In the genomic region with DNA sequence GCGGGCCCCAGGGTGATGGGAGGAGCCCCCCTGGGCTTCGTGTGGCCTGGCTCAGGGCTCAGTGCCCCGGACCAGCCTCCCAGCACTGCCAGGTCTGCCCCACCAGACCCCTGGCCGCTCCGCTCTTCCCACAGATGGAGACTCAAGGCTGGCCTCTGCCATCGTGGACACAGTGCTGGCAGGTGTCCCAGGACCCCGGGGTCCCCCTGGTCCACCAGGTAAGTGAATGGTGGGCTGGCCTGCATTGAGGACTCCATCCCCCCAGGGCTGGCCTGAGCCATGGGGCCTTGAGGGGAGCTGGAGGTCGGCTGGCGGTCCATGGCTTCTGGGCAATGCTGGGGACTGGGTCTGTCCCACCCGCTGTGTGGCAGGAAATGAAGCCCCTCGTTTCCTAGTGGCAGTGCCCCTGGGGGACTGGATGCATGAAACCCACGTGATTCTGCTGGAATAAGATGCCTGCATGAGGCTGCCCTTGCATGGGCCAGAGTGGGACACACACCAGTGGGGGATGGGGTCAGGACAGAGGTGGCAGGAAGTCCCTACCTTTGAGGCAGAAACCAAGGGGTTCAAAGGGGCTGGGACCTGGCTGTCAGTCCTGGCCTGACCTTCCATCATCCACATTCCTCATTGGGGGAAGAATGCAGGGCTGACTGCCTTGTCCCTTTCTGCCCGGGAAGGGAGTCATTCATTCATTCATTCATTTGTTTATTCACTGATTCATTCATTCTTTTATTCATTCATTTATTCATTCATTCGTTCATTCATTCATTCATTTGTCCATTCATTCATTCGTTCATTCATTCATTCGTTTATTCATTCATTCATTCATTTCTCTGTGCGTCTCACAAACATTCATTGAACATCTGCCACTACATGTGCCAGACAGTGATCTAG, we compare ENCODE assay signal across 30 cellular contexts.
A peak's percentile ranks its signal among the peaks of the same experiment; 100 is the strongest.
DNase-seq lines count a peak whose midpoint lies in the region; ATAC-seq and TF ChIP-seq lines count a peak whose summit lies in the region.
"Had no signal": no experiment of that assay in that cellular context is flagged by ENCODE, and none has a peak within 500 bp of the region (broad histone marks: within the 10 kb centered on the region; RNA-seq: fewer than 3 reads in every experiment).

No MANE protein-coding gene starts in this region.

- H3F3A ChIP-seq in neural progenitor cell (ENCODE audit: low read depth) (peaks cover 5% of the 10 kb centered on the region), GM23338 (replicated peaks; ENCODE audit: low read depth) (no peaks in the 10 kb centered on the region)

- H3K27ac Mint-ChIP-seq in endodermal cell (no peak overlapping the region), neural progenitor cell (no peak overlapping the region), GM23338 (no peak overlapping the region)
- H3K27ac Mint-ChIP-seq: activated CD8-positive, alpha-beta T cell treated with anti-CD3 and anti-CD28 coated beads, Interleukin-2, amount 10 ng/mL, durations not matched to agents 7 days and 5 days; dendritic cell treated with granulocyte-macrophage colony-stimulating factor and Interleukin-4, amounts not matched to agents 40 ng/mL and 50 ng/mL, for 4 days; natural killer cell treated with Interleukin-12 subunit alpha and Interleukin-12 subunit beta and Interleukin-15 and Interleukin-18, amount 100 ng/mL, for 72 hours; T-helper 2 cell treated with Interferon-gamma antibody and Interleukin-4, amounts not matched to agents 5 μg/mL and 100 μg/mL, for 36 hours had no signal

- H3K36me3 ChIP-seq in endodermal cell (ENCODE audit: control insufficient read depth, insufficient read depth, low read length), result peaks cover 17% of the 10 kb centered on the region
- H3K36me3 ChIP-seq in neural progenitor cell, result no peaks in the 10 kb centered on the region
- H3K36me3 ChIP-seq in GM23338 (ENCODE audit: insufficient read depth), result 0 out of 2 replicates have a peak, but pooled peaks cover 5% of the 10 kb centered on the region
- H3K36me3 ChIP-seq: esophagus muscularis mucosa, heart right ventricle, suprapubic skin, vagina had no signal

- no peaks in the 10 kb centered on the region for H3K4me1 ChIP-seq in endodermal cell (ENCODE audit: control insufficient read depth, insufficient read depth, low read length)
- H3K4me1 ChIP-seq in neural progenitor cell, result no peaks in the 10 kb centered on the region
- H3K4me1 ChIP-seq in GM23338 (ENCODE audit: insufficient read depth), result no peaks in the 10 kb centered on the region
- H3K4me1 ChIP-seq: body of pancreas, foreskin keratinocyte, suprapubic skin, vagina had no signal

- peaks cover 5% of the 10 kb centered on the region for H3K4me1 Mint-ChIP-seq in endodermal cell
- H3K4me1 Mint-ChIP-seq in neural progenitor cell, result peaks cover 12% of the 10 kb centered on the region
- peaks cover 4% of the 10 kb centered on the region; the same call in 1 of the 3 replicates for H3K4me1 Mint-ChIP-seq in GM23338

- H3K36me3 Mint-ChIP-seq in endodermal cell (ENCODE audit: low read depth) (peaks cover 30% of the 10 kb centered on the region), neural progenitor cell (peaks cover 16% of the 10 kb centered on the region), GM23338 (ENCODE audit: low read depth) (peaks cover 16% of the 10 kb centered on the region)
- H3K36me3 Mint-ChIP-seq: CD8-positive, alpha-beta memory T cell; natural killer cell treated with Interleukin-12 subunit alpha and Interleukin-12 subunit beta and Interleukin-15 and Interleukin-18, amount 100 ng/mL, for 72 hours had no signal

- H4K20me1 ChIP-seq in neural progenitor cell (ENCODE audit: low read depth) (peaks cover 27% of the 10 kb centered on the region), GM23338 (replicated peaks; ENCODE audit: insufficient read depth) (no peaks in the 10 kb centered on the region)

- intact Hi-C loops in Right ventricle myocardium superior (cut with DNase I), result no loop called here
- intact Hi-C loops in left cardiac atrium (cut with DNase I), result no loop called here

- H3K27me3 Mint-ChIP-seq in endodermal cell (ENCODE audit: insufficient read depth) (no peaks in the 10 kb centered on the region), neural progenitor cell (ENCODE audit: insufficient read depth, low read depth) (peaks cover 22% of the 10 kb centered on the region), GM23338 (ENCODE audit: insufficient read depth, low read depth, poor library complexity) (peaks cover 4% of the 10 kb centered on the region)

- H3K79me2 ChIP-seq in neural progenitor cell (ENCODE audit: low read depth) (no peaks in the 10 kb centered on the region), GM23338 (replicated peaks; ENCODE audit: insufficient read depth) (no peaks in the 10 kb centered on the region)

- no peaks in the 10 kb centered on the region for H3K27me3 ChIP-seq in endodermal cell (ENCODE audit: control insufficient read depth, insufficient read depth, low read length, poor library complexity, severe bottlenecking)
- H3K27me3 ChIP-seq in neural progenitor cell, result no peaks in the 10 kb centered on the region
- H3K27me3 ChIP-seq in GM23338 (ENCODE audit: insufficient read depth), result no peaks in the 10 kb centered on the region
- H3K27me3 ChIP-seq: body of pancreas, foreskin keratinocyte, vagina had no signal

- whole genome bisulfite sequencing in endodermal cell (ENCODE audit: insufficient coverage in 1 of 2, insufficient read length in 1 of 2), 2 experiments, result 91 to 93% methylated on average over 14 to 17 of the region's 17 CpGs

- H3K4me3 Mint-ChIP-seq in endodermal cell (no peak overlapping the region), neural progenitor cell (peak overlapping the region; percentile 14), GM23338 (no peak overlapping the region)
- H3K4me3 Mint-ChIP-seq: activated CD8-positive, alpha-beta T cell treated with anti-CD3 and anti-CD28 coated beads, Interleukin-2, amount 10 ng/mL, durations not matched to agents 7 days and 5 days; CD8-positive, alpha-beta memory T cell; central memory CD8-positive, alpha-beta T cell; dendritic cell treated with granulocyte-macrophage colony-stimulating factor and Interleukin-4, amounts not matched to agents 40 ng/mL and 50 ng/mL, for 4 days; natural killer cell treated with Interleukin-12 subunit alpha and Interleukin-12 subunit beta and Interleukin-15 and Interleukin-18, amount 100 ng/mL, for 72 hours; T-helper 2 cell treated with Interferon-gamma antibody and Interleukin-4, amounts not matched to agents 5 μg/mL and 100 μg/mL, for 36 hours had no signal

- no peak overlapping the region for H3K9ac ChIP-seq in endodermal cell (ENCODE audit: extremely low read depth, low read length, poor library complexity, severe bottlenecking)
- H3K9ac ChIP-seq in neural progenitor cell, result no peak overlapping the region

- H2AFZ ChIP-seq in neural progenitor cell (replicated peaks), result no peak overlapping the region
- no peak overlapping the region for H2AFZ ChIP-seq in GM23338

- H3K9me3 ChIP-seq in endodermal cell (ENCODE audit: control insufficient read depth, low read length) (no peaks in the 10 kb centered on the region), neural progenitor cell (ENCODE audit: low read depth) (no peaks in the 10 kb centered on the region)
- H3K9me3 ChIP-seq: body of pancreas, esophagus muscularis mucosa, heart right ventricle, suprapubic skin, vagina had no signal

- H3K4me3 ChIP-seq in endodermal cell (ENCODE audit: low read length) (no peak overlapping the region), neural progenitor cell (no peak overlapping the region), GM23338 (no peak overlapping the region)
- H3K4me3 ChIP-seq: body of pancreas, esophagus muscularis mucosa, heart right ventricle, suprapubic skin, vagina had no signal

- H3K27ac ChIP-seq in endodermal cell (ENCODE audit: low read depth, low read length) (no peak overlapping the region), neural progenitor cell (no peak overlapping the region), GM23338 (ENCODE audit: low read depth) (no peak overlapping the region)
- H3K27ac ChIP-seq: body of pancreas, esophagus muscularis mucosa, foreskin keratinocyte, heart right ventricle, suprapubic skin, vagina had no signal

- DNase-seq in Right ventricle myocardium superior, result peak; percentile 29
- no peak for DNase-seq in left cardiac atrium
- DNase-seq in endodermal cell, result peak; percentile 40
- no peak for DNase-seq in neural progenitor cell (ENCODE audit: low spot score)
- no peak for DNase-seq in GM23338 (ENCODE audit: low spot score)
- DNase-seq in RPMI8226, result no peak
- DNase-seq in activated CD4-positive, CD25-positive, alpha-beta regulatory T cell (lab: John Stamatoyannopoulos, UW), result no peak
- DNase-seq: activated CD4-positive, alpha-beta T cell treated with anti-CD3 and anti-CD28 coated beads for 4 hours; activated CD8-positive, alpha-beta T cell treated with anti-CD3 and anti-CD28 coated beads, Interleukin-2, amount 10 ng/mL, durations not matched to agents 7 days and 5 days; activated gamma-delta T cell treated with Interleukin-2 at 50 U/mL for 16 hours; DMS 273 treated with DMSO at 0.1 percent for 48 hours; foreskin keratinocyte; heart right ventricle; Karpas-422; NCI-H1417 treated with DMSO at 0.1 percent for 48 hours; NCI-H2081; NCI-H526; NK-92 treated with Interleukin-12 subunit alpha and Interleukin-12 subunit beta, amount 100 ng/mL, for 24 hours; small intestine; stimulated activated naive CD4-positive, alpha-beta T cell treated with Interleukin-2 at 50 U/mL for 16 hours had no signal

- H3K9me2 ChIP-seq in GM23338 (ENCODE audit: insufficient read depth), result no peaks in the 10 kb centered on the region

- ATAC-seq in Right ventricle myocardium superior (ENCODE audit: poor library complexity) (no peak), left cardiac atrium (no peak), GM23338 (no peak), HG03039 (IDR thresholded peaks at IDR 0.05; ENCODE audit: unreplicated experiment) (no peak)
- ATAC-seq: activated CD8-positive, alpha-beta T cell treated with anti-CD3 and anti-CD28 coated beads, Interleukin-2, amount 10 ng/mL, durations not matched to agents 7 days and 5 days; body of pancreas; foreskin keratinocyte; heart right ventricle; natural killer cell treated with Interleukin-12 subunit alpha and Interleukin-12 subunit beta and Interleukin-15 and Interleukin-18, amount 100 ng/mL, for 72 hours had no signal

- no peaks in the 10 kb centered on the region for H3K9me3 Mint-ChIP-seq in endodermal cell
- no peaks in the 10 kb centered on the region for H3K9me3 Mint-ChIP-seq in neural progenitor cell
- H3K9me3 Mint-ChIP-seq in GM23338, result no peaks in the 10 kb centered on the region
- H3K9me3 Mint-ChIP-seq: CD8-positive, alpha-beta memory T cell; central memory CD8-positive, alpha-beta T cell; dendritic cell treated with granulocyte-macrophage colony-stimulating factor and Interleukin-4, amounts not matched to agents 40 ng/mL and 50 ng/mL, for 4 days; natural killer cell treated with Interleukin-12 subunit alpha and Interleukin-12 subunit beta and Interleukin-15 and Interleukin-18, amount 100 ng/mL, for 72 hours; T-helper 2 cell treated with Interferon-gamma antibody and Interleukin-4, amounts not matched to agents 5 μg/mL and 100 μg/mL, for 36 hours had no signal

- TF ChIP-seq CTCF in endodermal cell (conservative IDR thresholded peaks at IDR 0.05), result no peak
- TF ChIP-seq CTCF in neural progenitor cell (IDR thresholded peaks at IDR 0.05), result no peak
- no peak for TF ChIP-seq CTCF in GM23338 (conservative IDR thresholded peaks at IDR 0.05; ENCODE audit: low read depth in 2 of 2)

- H3K4me2 ChIP-seq in neural progenitor cell (no peak overlapping the region), GM23338 (no peak overlapping the region)

Comparison
In these comparisons a context has a peak if more than half of its experiments do, and no peak if none do; other contexts are left out.
1. DNase-seq: peak in Right ventricle myocardium superior (single experiment) and endodermal cell (single experiment); none in left cardiac atrium (single experiment), neural progenitor cell (single experiment), GM23338 (single experiment), RPMI8226 (single experiment) and activated CD4-positive, CD25-positive, alpha-beta regulatory T cell (0 of 4).